ENCODE assay signal across 28 cellular contexts in genomic region chr11:119223856-119224255, GRCh38. TPM values are rescaled to one million over a fixed set of nuclear protein-coding genes. Genes with fewer than 3 reads are reported as not detected.
DNase-seq lines count a peak whose midpoint lies in the region; ATAC-seq, FAIRE-seq and TF ChIP-seq lines count a peak whose summit lies in the region.
"Had no signal": no experiment of that assay in that cellular context is flagged by ENCODE, and none has a peak within 500 bp of the region (broad histone marks: within the 10 kb centered on the region; RNA-seq: fewer than 3 reads in every experiment).

No MANE protein-coding gene starts in this region.

- peaks cover 85% of the 10 kb centered on the region for H3K79me2 ChIP-seq in Karpas-422 (ENCODE audit: low read length)

- FAIRE-seq in D721Med (lab: Jason Lieb, UNC), result no peak
- FAIRE-seq in GM12892 (lab: Jason Lieb, UNC), result no peak
- FAIRE-seq: bronchial epithelial cell, TTC549 had no signal

- no peaks in the 10 kb centered on the region for H4K20me1 ChIP-seq in Karpas-422 (ENCODE audit: insufficient read depth, low read depth, low read length)

- no peaks in the 10 kb centered on the region for H3K27me3 Mint-ChIP-seq in activated T-helper 17 cell treated with anti-CD3 and anti-CD28 coated beads, Interleukin-2, amount 50 U/mL, for 72 hours
- H3K27me3 Mint-ChIP-seq: activated naive CD4-positive, alpha-beta T cell treated with anti-CD3 and anti-CD28 coated beads, Interleukin-2, amount 10 ng/mL, durations not matched to agents 7 days and 5 days had no signal

- no peaks in the 10 kb centered on the region for H3K27me3 ChIP-seq in Karpas-422 (ENCODE audit: low read length)
- H3K27me3 ChIP-seq in brain microvascular endothelial cell (replicated peaks), result no peaks in the 10 kb centered on the region
- H3K27me3 ChIP-seq: gastroesophageal sphincter, suprapubic skin, vagina had no signal

- ATAC-seq in activated T-helper 17 cell treated with anti-CD3 and anti-CD28 coated beads, Interleukin-2, amount 50 U/mL, for 72 hours (replicated peaks), result peak; percentile 45
- ATAC-seq: gastroesophageal sphincter, left lobe of liver had no signal

- no peaks in the 10 kb centered on the region for H3K9me3 ChIP-seq in Karpas-422 (ENCODE audit: low read length)
- H3K9me3 ChIP-seq: gastroesophageal sphincter, suprapubic skin, vagina had no signal

- in situ Hi-C loops in brain microvascular endothelial cell (cut with HindIII; ENCODE audit: low pct_ligation_motif_present, low sequenced_read_pairs), result no loop called here

- no peak overlapping the region for H3K9ac ChIP-seq in Karpas-422 (ENCODE audit: low read length)
- H3K9ac ChIP-seq: KMS-11 had no signal

- TF ChIP-seq CTCF in AG10803 (conservative IDR thresholded peaks at IDR 0.05; ENCODE audit: low read length) (no peak), fibroblast of the aortic adventitia (IDR thresholded peaks at IDR 0.05; ENCODE audit: insufficient read depth, low read length) (no peak), D721Med (IDR thresholded peaks at IDR 0.05; ENCODE audit: insufficient read depth, missing control alignments) (no peak), brain microvascular endothelial cell (IDR thresholded peaks at IDR 0.05; ENCODE audit: low read depth, low read length, missing control alignments) (no peak)

- no peaks in the 10 kb centered on the region for H3K9me3 Mint-ChIP-seq in activated T-helper 17 cell treated with anti-CD3 and anti-CD28 coated beads, Interleukin-2, amount 50 U/mL, for 72 hours
- H3K9me3 Mint-ChIP-seq: activated naive CD4-positive, alpha-beta T cell treated with anti-CD3 and anti-CD28 coated beads, Interleukin-2, amount 10 ng/mL, durations not matched to agents 7 days and 5 days; mesothelial cell of epicardium; nephron progenitor cell had no signal

- no peaks in the 10 kb centered on the region for H3K9me2 ChIP-seq in Karpas-422 (replicated peaks; ENCODE audit: insufficient read depth, low read length)

- H3K4me1 ChIP-seq in Karpas-422 (ENCODE audit: low read length), result no peaks in the 10 kb centered on the region
- H3K4me1 ChIP-seq: suprapubic skin had no signal

- H2AFZ ChIP-seq in Karpas-422 (ENCODE audit: low read length), result no peak overlapping the region

- H3K4me3 ChIP-seq in AG10803 (ENCODE audit: low read length), result no peak overlapping the region
- no peak overlapping the region for H3K4me3 ChIP-seq in fibroblast of the aortic adventitia (ENCODE audit: low read depth, low read length)
- H3K4me3 ChIP-seq in Karpas-422 (ENCODE audit: low read length), result no peak overlapping the region
- H3K4me3 ChIP-seq in brain microvascular endothelial cell (ENCODE audit: low read depth, low read length), result no peak overlapping the region
- H3K4me3 ChIP-seq: gastroesophageal sphincter, suprapubic skin, vagina had no signal

- H3K27ac ChIP-seq in Karpas-422 (ENCODE audit: low read length) (no peak overlapping the region), brain microvascular endothelial cell (no peak overlapping the region)
- H3K27ac ChIP-seq: KMS-11, suprapubic skin, vagina had no signal

- H3K27ac Mint-ChIP-seq in activated T-helper 17 cell treated with anti-CD3 and anti-CD28 coated beads, Interleukin-2, amount 50 U/mL, for 72 hours, result no peak overlapping the region
- H3K27ac Mint-ChIP-seq: activated naive CD4-positive, alpha-beta T cell treated with anti-CD3 and anti-CD28 coated beads, Interleukin-2, amount 10 ng/mL, durations not matched to agents 7 days and 5 days; mesothelial cell of epicardium; nephron progenitor cell had no signal

- peaks cover 29% of the 10 kb centered on the region for H3K4me1 Mint-ChIP-seq in activated T-helper 17 cell treated with anti-CD3 and anti-CD28 coated beads, Interleukin-2, amount 50 U/mL, for 72 hours
- H3K4me1 Mint-ChIP-seq: nephron progenitor cell had no signal

- DNase-seq in AG10803 (ENCODE audit: low read depth) (peak; percentile 8), GM03348 (ENCODE audit: low spot score) (peak; percentile 24), fibroblast of the aortic adventitia (ENCODE audit: low read depth) (peak; percentile 15), D721Med (ENCODE audit: insufficient read length, low spot score) (no peak), Karpas-422 (no peak), GM12892 (ENCODE audit: insufficient read length) (no peak), brain microvascular endothelial cell (no peak)
- DNase-seq: activated CD4-positive, alpha-beta T cell treated with anti-CD3 and anti-CD28 coated beads, Interleukin-2, amount 50 U/mL, for 1 hour; activated naive CD4-positive, alpha-beta T cell treated with anti-CD3 and anti-CD28 coated beads, Interleukin-2, amount 10 ng/mL, durations not matched to agents 7 days and 5 days; activated T-cell treated with anti-CD3 and anti-CD28 coated beads for 4 hours; dermis blood vessel endothelial cell; DMS79 treated with DMSO at 0.1 percent for 48 hours; NCI-H1048; NCI-H1930; NCI-H446; nephron progenitor cell; RPMI8226; stimulated activated CD8-positive, alpha-beta memory T cell treated with anti-CD3 and anti-CD28 coated beads, Interleukin-4, amount 100 ng/mL, for 48 hours had no signal

- no peak overlapping the region for H3K4me2 ChIP-seq in Karpas-422 (ENCODE audit: low read depth, low read length, poor library complexity, severe bottlenecking)
- H3K4me2 ChIP-seq: KMS-11 had no signal

- no peak for TF ChIP-seq POLR2A in GM12892 (IDR thresholded peaks at IDR 0.05; ENCODE audit: low read depth, low read length)

- H3K36me3 ChIP-seq in Karpas-422 (ENCODE audit: insufficient read depth, low read length) (no peaks in the 10 kb centered on the region), brain microvascular endothelial cell (replicated peaks) (no peaks in the 10 kb centered on the region)
- H3K36me3 ChIP-seq: gastroesophageal sphincter, suprapubic skin, vagina had no signal

- H3K36me3 Mint-ChIP-seq in activated T-helper 17 cell treated with anti-CD3 and anti-CD28 coated beads, Interleukin-2, amount 50 U/mL, for 72 hours (ENCODE audit: low read depth), result peaks cover 23% of the 10 kb centered on the region

- H3K4me3 Mint-ChIP-seq in activated T-helper 17 cell treated with anti-CD3 and anti-CD28 coated beads, Interleukin-2, amount 50 U/mL, for 72 hours, result no peak overlapping the region
- H3K4me3 Mint-ChIP-seq: activated naive CD4-positive, alpha-beta T cell treated with anti-CD3 and anti-CD28 coated beads, Interleukin-2, amount 10 ng/mL, durations not matched to agents 7 days and 5 days; mesothelial cell of epicardium; nephron progenitor cell had no signal

RNA-seq across cellular contexts. Expression of gene CBL, which starts 17.7 kb away (rescaled TPM):
- 10 to 100 TPM; 35.9 to 41.7 TPM for total RNA-seq in activated T-helper 17 cell treated with anti-CD3 and anti-CD28 coated beads, Interleukin-2, amount 50 U/mL, for 72 hours
- 4.0 and 11.4 TPM in 2 replicates for total RNA-seq in fibroblast of the aortic adventitia (ENCODE audit: low replicate concordance)
- 18.0 and 34.0 TPM in 2 replicates for total RNA-seq in Karpas-422 (2014; rRNA removed; shearing (Covaris generic); ENCODE audit: low replicate concordance)
- polyA plus RNA-seq in GM12892 (2012; ENCODE audit: missing spikeins), result 13.1 TPM

RNA-seq across cellular contexts. Expression of gene NHERF4, which starts 38.6 kb away (rescaled TPM):
- under 1 TPM in 1 of 2 donors, not detected in 1; 0.19 TPM for total RNA-seq in activated T-helper 17 cell treated with anti-CD3 and anti-CD28 coated beads, Interleukin-2, amount 50 U/mL, for 72 hours
- total RNA-seq in fibroblast of the aortic adventitia (ENCODE audit: low replicate concordance), result not detected in 2 replicates
- not detected in 2 replicates for total RNA-seq in Karpas-422 (2014; rRNA removed; shearing (Covaris generic); ENCODE audit: low replicate concordance)
- polyA plus RNA-seq in GM12892 (2012; ENCODE audit: missing spikeins), result not detected
- total RNA-seq: bronchial epithelial cell, dermis blood vessel endothelial cell had no signal
- polyA plus RNA-seq: AG04450 had no signal

RNA-seq across cellular contexts. Expression of gene NLRX1, which starts 55.3 kb away (rescaled TPM):
- total RNA-seq in activated T-helper 17 cell treated with anti-CD3 and anti-CD28 coated beads, Interleukin-2, amount 50 U/mL, for 72 hours, result 10 to 100 TPM in 1 of 2 donors, 1 to 10 TPM in 1; 9.7 to 10.3 TPM
- 16.5 and 18.3 TPM in 2 replicates for total RNA-seq in fibroblast of the aortic adventitia (ENCODE audit: low replicate concordance)
- total RNA-seq in Karpas-422 (2014; rRNA removed; shearing (Covaris generic); ENCODE audit: low replicate concordance), result 2.7 and 7.5 TPM in 2 replicates
- 5.2 TPM for polyA plus RNA-seq in GM12892 (2012; ENCODE audit: missing spikeins)

Comparison
In these comparisons a context has a peak if more than half of its experiments do, and no peak if none do; other contexts are left out.
1. DNase-seq: peak in AG10803 (single experiment), GM03348 (single experiment) and fibroblast of the aortic adventitia (single experiment); none in D721Med (single experiment), Karpas-422 (single experiment), GM12892 (single experiment) and brain microvascular endothelial cell (single experiment).